In genomic region chr1:156503672-156504055, GRCh38 we compare ENCODE assay signal across 8 cellular contexts. TPM values are rescaled to one million over a fixed set of nuclear protein-coding genes. Genes with fewer than 3 reads are reported as not detected.
DNase-seq lines count a peak whose midpoint lies in the region; ATAC-seq, FAIRE-seq and TF ChIP-seq lines count a peak whose summit lies in the region.

No MANE protein-coding gene starts in this region.

- H3K4me3 ChIP-seq in CD8-positive, alpha-beta T cell (ENCODE audit: low read depth, low read length), result no peak overlapping the region
- H3K4me3 ChIP-seq in H1 (ENCODE audit: extremely low read depth in 1 of 4, insufficient read depth in 2 of 4, low read depth in 3 of 4, low read length in 4 of 4) (no peak overlapping the region; a peak in 1 of 8 replicates), ovary (no peak overlapping the region), MG63 (no peak overlapping the region)

- H3K23ac ChIP-seq in H1 (ENCODE audit: insufficient read length), result no peak overlapping the region

- CTCF ChIA-PET in CD8-positive, alpha-beta T cell (lab: Charles Lee), result interaction anchor here (1.2 to 5.3 kb wide), 3 partner anchors 23 to 124 kb away, joined by 3 to 61 read pairs (median 3); no protein-coding TSS in a partner anchor
- CTCF ChIA-PET in H1 (lab: Charles Lee; ENCODE audit: partially characterized antibody), result interaction anchor here (0.6 to 17.4 kb wide), 12 partner anchors 8 to 158 kb away, joined by 3 to 236 read pairs (median 4); no protein-coding TSS in a partner anchor

- H3K4me1 Mint-ChIP-seq in CD8-positive, alpha-beta T cell (ENCODE audit: low read depth), result peaks cover 70% of the 10 kb centered on the region

- H4K8ac ChIP-seq in H1 (ENCODE audit: extremely low read depth, insufficient read depth, low read length), result no peak overlapping the region

- H3K36me3 Mint-ChIP-seq in CD8-positive, alpha-beta T cell, result peaks cover 8% of the 10 kb centered on the region

- H3K27ac Mint-ChIP-seq in CD8-positive, alpha-beta T cell, result peak overlapping the region; percentile 98

- no peak overlapping the region for H3K4ac ChIP-seq in H1 (replicated peaks; ENCODE audit: insufficient read length, low read depth, low read length)

- POLR2A ChIA-PET in CD8-positive, alpha-beta T cell (lab: Charles Lee), result interaction anchor here (1.3 to 8.1 kb wide), 6 partner anchors 17 to 84 kb away, joined by 3 to 203 read pairs (median 6); no protein-coding TSS in a partner anchor
- POLR2A ChIA-PET in H1 (lab: Charles Lee; ENCODE audit: partially characterized antibody), result interaction anchor here (0.6 to 9.6 kb wide), 9 partner anchors 13 to 120 kb away, joined by 3 to 166 read pairs (median 5); partner anchors contain the start of genes GPATCH4 and NAXE

- no peak for TF ChIP-seq CTCF in CD8-positive, alpha-beta T cell (IDR thresholded peaks at IDR 0.05)
- no peak for TF ChIP-seq CTCF in H1 (IDR thresholded peaks at IDR 0.05; ENCODE audit: control extremely low read depth in 1 of 3, insufficient read depth in 1 of 3, low read depth in 1 of 3, low read length in 3 of 3)
- TF ChIP-seq CTCF in ovary (IDR thresholded peaks at IDR 0.05), result no peak

- no peak for ATAC-seq in CD8-positive, alpha-beta T cell

- no peak overlapping the region; a peak in 1 of 4 replicates for H3K4me2 ChIP-seq in H1 (ENCODE audit: insufficient read depth in 1 of 2, low read depth in 2 of 2, low read length in 2 of 2)

- no peak overlapping the region for H2AFZ ChIP-seq in H1 (ENCODE audit: low read length)

- no peaks in the 10 kb centered on the region for H3K9me3 Mint-ChIP-seq in CD8-positive, alpha-beta T cell

- H4K20me1 ChIP-seq in H1 (replicated peaks in 1 of 2; ENCODE audit: control insufficient read depth in 1 of 2, insufficient read depth in 2 of 2, low read length in 2 of 2), result no peaks in the 10 kb centered on the region

- H3K9ac ChIP-seq in H1 (replicated peaks in 1 of 4; ENCODE audit: extremely low read depth in 1 of 4, low read depth in 3 of 4, low read length in 3 of 4), result no peak overlapping the region; a peak in 1 of 7 replicates

- H3K14ac ChIP-seq in H1 (ENCODE audit: insufficient read length), result no peak overlapping the region

- peaks cover 6% of the 10 kb centered on the region; the same call in 1 of the 2 replicates for H3K79me1 ChIP-seq in H1 (ENCODE audit: low read depth, low read length)

- H2BK5ac ChIP-seq in H1 (ENCODE audit: low read depth, low read length), result peak overlapping the region; percentile 84; the same call in 1 of the 2 replicates

- 69% methylated on average over 2 of the region's 2 CpGs; no CpG with 5 or more reads in 1 of the 2 experiments for WGBS in H1 (ENCODE audit: extremely low coverage in 1 of 2, insufficient coverage in 1 of 2, insufficient read length in 1 of 2, insufficient replicate concordance in 2 of 2, low coverage in 1 of 2, low lambda C conversion rate in 2 of 2, missing lambda C conversion rate in 1 of 2), 2 experiments
- 57 to 59% (median 58%) methylated on average over 2 of the region's 2 CpGs for WGBS in ovary, 3 donors

- peak overlapping the region; percentile 28; the same call in 1 of the 2 replicates for H3K18ac ChIP-seq in H1 (ENCODE audit: extremely low read depth, low read length)

- no peak overlapping the region for H2AK5ac ChIP-seq in H1 (ENCODE audit: low read depth, low read length)

- peaks cover 74% of the 10 kb centered on the region for H3K4me1 ChIP-seq in CD8-positive, alpha-beta T cell (ENCODE audit: insufficient read depth, low read length)
- peaks cover 23 to 38% (median 28%) of the 10 kb centered on the region in 4 experiments for H3K4me1 ChIP-seq in H1 (replicated peaks in 1 of 4; ENCODE audit: control insufficient read depth in 3 of 4, insufficient read depth in 4 of 4, low read length in 3 of 4)
- peaks cover 30% of the 10 kb centered on the region for H3K4me1 ChIP-seq in ovary (ENCODE audit: insufficient read depth)

- H3K4me3 Mint-ChIP-seq in CD8-positive, alpha-beta T cell, result peak overlapping the region; percentile 72

- H3K27ac ChIP-seq in CD8-positive, alpha-beta T cell (ENCODE audit: low read depth, low read length), result peak overlapping the region; percentile 90
- H3K27ac ChIP-seq in H1 (ENCODE audit: low read depth, low read length), result no peak overlapping the region
- H3K27ac ChIP-seq in ovary, result peak overlapping the region; percentile 99 to 100

- peak overlapping the region; percentile 97; the same call in 1 of the 2 replicates for H2BK12ac ChIP-seq in H1 (ENCODE audit: low read depth, low read length)

- H3K27me3 ChIP-seq in CD8-positive, alpha-beta T cell (ENCODE audit: insufficient read depth, low read length), result no peaks in the 10 kb centered on the region
- H3K27me3 ChIP-seq in H1 (replicated peaks in 1 of 4; ENCODE audit: control insufficient read depth in 3 of 4, extremely low read depth in 1 of 4, insufficient read depth in 3 of 4, low read length in 3 of 4), result no peaks in the 10 kb centered on the region; a peak in 1 of 7 replicates
- H3K27me3 ChIP-seq in ovary, result no peaks in the 10 kb centered on the region
- no peaks in the 10 kb centered on the region for H3K27me3 ChIP-seq in MG63

- no peak overlapping the region for H4K5ac ChIP-seq in H1 (ENCODE audit: insufficient read length, low read depth, low read length)

- no peaks in the 10 kb centered on the region for H3K27me3 Mint-ChIP-seq in CD8-positive, alpha-beta T cell (ENCODE audit: low read depth)

- no peak overlapping the region for H2BK15ac ChIP-seq in H1 (ENCODE audit: low read length)

- FAIRE-seq in H1 (lab: Jason Lieb, UNC), result no peak

- TF ChIP-seq POLR2A in H1 (IDR thresholded peaks at IDR 0.05; ENCODE audit: control extremely low read depth in 1 of 2, low read depth in 2 of 2, low read length in 2 of 2) (no peak), ovary (IDR thresholded peaks at IDR 0.05) (no peak)

- no peak overlapping the region for H2BK20ac ChIP-seq in H1 (ENCODE audit: low read length)

- H2BK120ac ChIP-seq in H1 (replicated peaks; ENCODE audit: low read depth, low read length), result peak overlapping the region; percentile 15

- no peak overlapping the region for H3K56ac ChIP-seq in H1 (replicated peaks; ENCODE audit: insufficient read length, low read depth, low read length)

- no peaks in the 10 kb centered on the region for H3K36me3 ChIP-seq in CD8-positive, alpha-beta T cell (ENCODE audit: insufficient read depth, low read length)
- H3K36me3 ChIP-seq in H1 (ENCODE audit: control insufficient read depth in 2 of 4, insufficient read depth in 4 of 4, low read length in 3 of 4), result no peaks in the 10 kb centered on the region
- no peaks in the 10 kb centered on the region for H3K36me3 ChIP-seq in ovary
- peaks cover 4% of the 10 kb centered on the region; the same call in 1 of the 2 replicates for H3K36me3 ChIP-seq in MG63

- H3K23me2 ChIP-seq in H1 (ENCODE audit: low read depth, low read length), result peaks cover 23% of the 10 kb centered on the region

- intact Hi-C loops in CD8-positive, alpha-beta T cell (cut with DNase I, micrococcal nuclease), result loop anchor here (2.0 to 5.0 kb wide), 3 partner anchors 237 to 634 kb away; partner anchors contain the start of genes ETV3 (in 1 of the 2), MRPL24 (in 1 of the 2) and SH2D2A (in 1 of the 2)
- intact Hi-C loops in ovary (cut with DNase I), result loop anchor here in 1 of 4 donors (2.0 kb wide), 1 partner anchor 47 kb away; no protein-coding TSS in a partner anchor

- H3K9me3 ChIP-seq in CD8-positive, alpha-beta T cell (ENCODE audit: low read length), result no peaks in the 10 kb centered on the region
- H3K9me3 ChIP-seq in H1 (ENCODE audit: insufficient read depth in 2 of 2, low read depth in 1 of 2, low read length in 1 of 2) (no peaks in the 10 kb centered on the region; a peak in 1 of 4 replicates), ovary (no peaks in the 10 kb centered on the region), MG63 (no peaks in the 10 kb centered on the region)

- peaks cover 0 to 10% of the 10 kb centered on the region in 2 experiments; a peak in 1 of 4 replicates for H3K79me2 ChIP-seq in H1 (ENCODE audit: control insufficient read depth in 1 of 2, insufficient read depth in 2 of 2, low read length in 2 of 2)

- DNase-seq in CD8-positive, alpha-beta T cell, result no peak
- DNase-seq in H1 (ENCODE audit: low read depth in 1 of 2, low spot score in 2 of 2), result no peak
- DNase-seq in ovary, result no peak
- DNase-seq in stimulated activated CD4-positive, alpha-beta T cell treated with anti-CD3 and anti-CD28 coated beads, Interleukin-4, amount 100 ng/mL, for 24 hours, result no peak
- no peak for DNase-seq in MG63
- DNase-seq in COR-L47 (lab: John Stamatoyannopoulos, UW), result no peak
- DNase-seq in NCI-H69 (lab: John Stamatoyannopoulos, UW), result no peak

- no peak for TF ChIP-seq EP300 in H1 (IDR thresholded peaks at IDR 0.05; ENCODE audit: borderline replicate concordance in 1 of 2, low read depth in 2 of 2, low read length in 2 of 2)
- no peak for TF ChIP-seq EP300 in ovary (IDR thresholded peaks at IDR 0.05)

- H4K91ac ChIP-seq in H1 (replicated peaks; ENCODE audit: insufficient read length, low read length), result no peak overlapping the region

- no peak for TF ChIP-seq RAD21 in H1 (IDR thresholded peaks at IDR 0.05 in 1 of 2, conservative IDR thresholded peaks at IDR 0.05 in 1 of 2; ENCODE audit: low read depth in 2 of 2, low read length in 2 of 2)

TF ChIP-seq in PFSK-1, 5 proteins besides CTCF, POLR2A, EP300 and RAD21 (continues in another document):
- TF ChIP-seq FOXP2 (optimal IDR thresholded peaks at IDR 0.05; ENCODE audit: borderline replicate concordance, extremely low read depth, extremely low read length, insufficient read depth) (no peak), TAF1 (IDR thresholded peaks at IDR 0.05; ENCODE audit: borderline replicate concordance, insufficient read depth, low read length) (peak; percentile 37; the same call in 1 of the 2 replicates)

TF ChIP-seq in H1, 55 proteins besides CTCF, POLR2A, EP300 and RAD21 (continues in another document):
- TF ChIP-seq SIN3A (conservative IDR thresholded peaks at IDR 0.05 in 1 of 2, IDR thresholded peaks at IDR 0.05 in 1 of 2; ENCODE audit: low read depth in 1 of 2, low read length in 2 of 2) (no peak), BCL11A (IDR thresholded peaks at IDR 0.05; ENCODE audit: low read depth in 2 of 2, low read length in 2 of 2) (no peak), NANOG (IDR thresholded peaks at IDR 0.05; ENCODE audit: insufficient read depth, low read depth, low read length, poor library complexity, severe bottlenecking) (no peak)

RNA-seq across cellular contexts. Expression of gene MEF2D, which starts 3.1 kb away (rescaled TPM):
- total RNA-seq in CD8-positive, alpha-beta T cell, result 100 to 1,000 TPM; 227 to 230 TPM
- polyA plus RNA-seq in PFSK-1 (2012; ENCODE audit: insufficient read length, low read depth), result 78.8 TPM
- 17.3 and 19.5 TPM in 2 replicates for total RNA-seq in H1 (2021; fragmentation: NEBNext Ultra II Directional; extraction: Animal tissue kit (Norgen Biotek cat#: 25700))
- 20.3 and 44.4 TPM in 2 replicates for polyA plus RNA-seq in H1 (2011; rRNA removed)
- polyA plus RNA-seq in H1 (2011; cell fraction: cytosol; rRNA removed), result 12.4 TPM
- polyA plus RNA-seq in H1 (2011; cell fraction: nucleus; rRNA removed), result 19.5 TPM
- 10.3 to 14.6 TPM (median 12.8 TPM) in 4 replicates for polyA plus RNA-seq in H1 (2012, experiment 1 of 2)
- 8.1 TPM for polyA plus RNA-seq in H1 (2012, experiment 2 of 2)
- 9.1 TPM for polyA plus RNA-seq in H1 (2013, experiment 1 of 2)
- 8.8 TPM for polyA plus RNA-seq in H1 (2013, experiment 2 of 2)
- polyA minus RNA-seq in H1 (2011; rRNA and poly(A)+ RNA removed), result 6.7 and 7.7 TPM in 2 replicates
- polyA minus RNA-seq in H1 (2011; cell fraction: cytosol; rRNA and poly(A)+ RNA removed), result 14.5 TPM
- polyA minus RNA-seq in H1 (2011; cell fraction: nucleus; rRNA and poly(A)+ RNA removed), result 9.3 TPM
- 10 to 100 TPM; 30.0 to 96.6 (median 64.0) TPM for total RNA-seq in ovary
- polyA plus RNA-seq in ovary, result 10 to 100 TPM; 33.0 to 40.1 TPM
- 3.4 and 11.7 TPM in 2 replicates for total RNA-seq in MG63 (2014; rRNA removed; shearing (Covaris generic); ENCODE audit: low replicate concordance)
